ENCODE assay signal across 10 cellular contexts in genomic region chr20:478010-478948, GRCh38. TPM values are rescaled to one million over a fixed set of nuclear protein-coding genes. Genes with fewer than 3 reads are reported as not detected.
DNase-seq lines count a peak whose midpoint lies in the region; ATAC-seq lines count a peak whose summit lies in the region.
"Had no signal": no experiment of that assay in that cellular context is flagged by ENCODE, and none has a peak within 500 bp of the region (broad histone marks: within the 10 kb centered on the region; RNA-seq: fewer than 3 reads in every experiment).

No MANE protein-coding gene starts in this region.

- no peaks in the 10 kb centered on the region for H3K9me3 Mint-ChIP-seq in activated naive CD4-positive, alpha-beta T cell treated with anti-CD3 and anti-CD28 coated beads, Interleukin-2, amount 10 ng/mL, durations not matched to agents 7 days and 5 days
- H3K9me3 Mint-ChIP-seq in activated naive CD4-positive, alpha-beta T cell treated with anti-CD3 and anti-CD28 coated beads for 36 hours, result no peaks in the 10 kb centered on the region
- H3K9me3 Mint-ChIP-seq: central memory CD8-positive, alpha-beta T cell had no signal

- peaks cover 49% of the 10 kb centered on the region for H3K4me1 Mint-ChIP-seq in activated naive CD4-positive, alpha-beta T cell treated with anti-CD3 and anti-CD28 coated beads, Interleukin-2, amount 10 ng/mL, durations not matched to agents 7 days and 5 days
- H3K4me1 Mint-ChIP-seq in activated naive CD4-positive, alpha-beta T cell treated with anti-CD3 and anti-CD28 coated beads for 36 hours (ENCODE audit: low read depth), result peaks cover 22% of the 10 kb centered on the region

- peak overlapping the region; percentile 24 for H3K27ac ChIP-seq in epithelial cell of prostate

- H3K4me3 Mint-ChIP-seq in activated naive CD4-positive, alpha-beta T cell treated with anti-CD3 and anti-CD28 coated beads, Interleukin-2, amount 10 ng/mL, durations not matched to agents 7 days and 5 days, result no peak overlapping the region
- H3K4me3 Mint-ChIP-seq in activated naive CD4-positive, alpha-beta T cell treated with anti-CD3 and anti-CD28 coated beads for 36 hours, result no peak overlapping the region
- H3K4me3 Mint-ChIP-seq: central memory CD8-positive, alpha-beta T cell had no signal

- CTCF ChIA-PET in activated naive CD4-positive, alpha-beta T cell treated with anti-CD3 and anti-CD28 coated beads, Interleukin-2, amount 10 ng/mL, durations not matched to agents 7 days and 5 days (lab: Charles Lee), result interaction anchor here (0.7 to 5.6 kb wide), 13 partner anchors 16 to 261 kb away, joined by 3 to 51 read pairs (median 4); partner anchors contain the start of gene TBC1D20
- CTCF ChIA-PET in activated naive CD4-positive, alpha-beta T cell treated with anti-CD3 and anti-CD28 coated beads for 36 hours (lab: Charles Lee), result interaction anchor here (0.6 to 4.7 kb wide), 11 partner anchors 34 to 189 kb away, joined by 3 to 40 read pairs (median 3); no protein-coding TSS in a partner anchor

- no peak for ATAC-seq in GM21360 (IDR thresholded peaks at IDR 0.05; ENCODE audit: unreplicated experiment)

- DNase-seq in activated naive CD4-positive, alpha-beta T cell treated with anti-CD3 and anti-CD28 coated beads, Interleukin-2, amount 10 ng/mL, durations not matched to agents 7 days and 5 days, result no peak
- DNase-seq in activated naive CD4-positive, alpha-beta T cell treated with anti-CD3 and anti-CD28 coated beads for 36 hours, result no peak
- DNase-seq in OCI-M1 (lab: John Stamatoyannopoulos, UW) (peak; percentile 36), epithelial cell of prostate (ENCODE audit: low read depth, low spot score) (no peak), renal cortical epithelial cell (ENCODE audit: low read depth) (peak; percentile 29), GM19240 (ENCODE audit: insufficient read length, low spot score) (no peak), NCI-H526 treated with DMSO at 0.1 percent for 48 hours (lab: John Stamatoyannopoulos, UW) (no peak)
- DNase-seq: stimulated activated CD4-positive, alpha-beta T cell treated with anti-CD3 and anti-CD28 coated beads, Interleukin-1b, Interleukin-23, amount 100 ng/mL, for 48 hours had no signal

- intact Hi-C loops in activated naive CD4-positive, alpha-beta T cell treated with anti-CD3 and anti-CD28 coated beads for 36 hours (cut with micrococcal nuclease), result loop anchor here (2.0 kb wide), 2 partner anchors 15 to 39 kb away; partner anchors contain the start of gene TBC1D20

- H3K27me3 Mint-ChIP-seq in activated naive CD4-positive, alpha-beta T cell treated with anti-CD3 and anti-CD28 coated beads, Interleukin-2, amount 10 ng/mL, durations not matched to agents 7 days and 5 days, result no peaks in the 10 kb centered on the region
- no peaks in the 10 kb centered on the region for H3K27me3 Mint-ChIP-seq in activated naive CD4-positive, alpha-beta T cell treated with anti-CD3 and anti-CD28 coated beads for 36 hours (ENCODE audit: low read depth)
- H3K27me3 Mint-ChIP-seq: central memory CD8-positive, alpha-beta T cell had no signal

- peak overlapping the region; percentile 79 for H3K27ac Mint-ChIP-seq in activated naive CD4-positive, alpha-beta T cell treated with anti-CD3 and anti-CD28 coated beads, Interleukin-2, amount 10 ng/mL, durations not matched to agents 7 days and 5 days
- no peak overlapping the region for H3K27ac Mint-ChIP-seq in activated naive CD4-positive, alpha-beta T cell treated with anti-CD3 and anti-CD28 coated beads for 36 hours

- H3K36me3 Mint-ChIP-seq in activated naive CD4-positive, alpha-beta T cell treated with anti-CD3 and anti-CD28 coated beads, Interleukin-2, amount 10 ng/mL, durations not matched to agents 7 days and 5 days, result peaks cover 49% of the 10 kb centered on the region
- H3K36me3 Mint-ChIP-seq in activated naive CD4-positive, alpha-beta T cell treated with anti-CD3 and anti-CD28 coated beads for 36 hours (ENCODE audit: low read depth), result peaks cover 20% of the 10 kb centered on the region

RNA-seq across cellular contexts. Expression of gene TBC1D20, which starts 15.9 kb away (rescaled TPM):
- 10 to 100 TPM; 16.2 to 17.4 TPM for total RNA-seq in activated naive CD4-positive, alpha-beta T cell treated with anti-CD3 and anti-CD28 coated beads for 36 hours
- 34.2 and 36.9 TPM in 2 replicates for total RNA-seq in renal cortical epithelial cell

Comparison
In these comparisons a context has a peak if more than half of its experiments do, and no peak if none do; other contexts are left out.
1. DNase-seq: peak in OCI-M1 (single experiment) and renal cortical epithelial cell (single experiment); none in activated naive CD4-positive, alpha-beta T cell treated with anti-CD3 and anti-CD28 coated beads, Interleukin-2, amount 10 ng/mL, durations not matched to agents 7 days and 5 days (single experiment), activated naive CD4-positive, alpha-beta T cell treated with anti-CD3 and anti-CD28 coated beads for 36 hours (single experiment), epithelial cell of prostate (single experiment), GM19240 (single experiment) and NCI-H526 treated with DMSO at 0.1 percent for 48 hours (single experiment).